In genomic region chr17:16353702-16354174, GRCh38 we compare ENCODE assay signal across 8 cellular contexts. TPM values are rescaled to one million over a fixed set of nuclear protein-coding genes. Genes with fewer than 3 reads are reported as not detected.
DNase-seq lines count a peak whose midpoint lies in the region; ATAC-seq and TF ChIP-seq lines count a peak whose summit lies in the region.

No MANE protein-coding gene starts in this region.

- peak overlapping the region in 3 of 4 donors; percentile 39 to 65 (median 49) for H3K27ac ChIP-seq in gastrocnemius medialis

- intact Hi-C loops in gastrocnemius medialis (cut with DNase I; ENCODE audit: low total_unique reads), result loop anchor here (10.0 kb wide), 1 partner anchor 349 kb away; no protein-coding TSS in a partner anchor

- H3K9me3 Mint-ChIP-seq in T-cell (no peaks in the 10 kb centered on the region), glutamatergic neuron (ENCODE audit: unreplicated experiment) (peaks cover 18% of the 10 kb centered on the region)

- H3K27ac Mint-ChIP-seq in T-cell, result peak overlapping the region; percentile 34 to 79
- peak overlapping the region; percentile 92 for H3K27ac Mint-ChIP-seq in glutamatergic neuron (ENCODE audit: unreplicated experiment)

- H3K4me3 Mint-ChIP-seq in T-cell, result peak overlapping the region; percentile 78 to 83 (median 81)
- H3K4me3 Mint-ChIP-seq in glutamatergic neuron (ENCODE audit: unreplicated experiment), result peak overlapping the region; percentile 87

- peaks cover 11 to 15% of the 10 kb centered on the region in 2 donors for H3K4me1 ChIP-seq in gastrocnemius medialis

- TF ChIP-seq POLR2A in gastrocnemius medialis (IDR thresholded peaks at IDR 0.05), result no peak

- H3K27me3 ChIP-seq in gastrocnemius medialis, result no peaks in the 10 kb centered on the region

- H3K9me3 ChIP-seq in gastrocnemius medialis, result no peaks in the 10 kb centered on the region

- peaks cover 15 to 22% (median 19%) of the 10 kb centered on the region in 3 donors for H3K4me1 Mint-ChIP-seq in T-cell
- H3K4me1 Mint-ChIP-seq in glutamatergic neuron (ENCODE audit: low read depth, unreplicated experiment), result peaks cover 6% of the 10 kb centered on the region

- H3K36me3 Mint-ChIP-seq in T-cell (no peaks in the 10 kb centered on the region), glutamatergic neuron (ENCODE audit: unreplicated experiment) (no peaks in the 10 kb centered on the region)

- POLR2A ChIA-PET in T-cell (lab: Charles Lee), result no interaction called here

- TF ChIP-seq CTCF in glutamatergic neuron (IDR thresholded peaks at IDR 0.05; ENCODE audit: partially characterized antibody, unreplicated experiment) (no peak), gastrocnemius medialis (IDR thresholded peaks at IDR 0.05 in 4 of 5, conservative IDR thresholded peaks at IDR 0.05 in 1 of 5) (no peak)

- peak overlapping the region; percentile 56 to 77 (median 64) for H3K4me3 ChIP-seq in gastrocnemius medialis

- CTCF ChIA-PET in T-cell (lab: Charles Lee), result interaction anchor here (0.6 to 2.5 kb wide), 6 partner anchors 11 to 153 kb away, joined by 3 to 17 read pairs (median 4); partner anchors contain the start of gene UBB (in 1 of the 2)

- peak; percentile 5 for ATAC-seq in GM18511 (IDR thresholded peaks at IDR 0.05; ENCODE audit: unreplicated experiment)
- ATAC-seq in T-cell (replicated peaks in 1 of 4), result peak in 1 of 4 experiments; percentile 1
- no peak for ATAC-seq in gastrocnemius medialis
- no peak for ATAC-seq in GM19324 (IDR thresholded peaks at IDR 0.05; ENCODE audit: low FRiP score, unreplicated experiment)
- no peak for ATAC-seq in GM18861 (IDR thresholded peaks at IDR 0.05; ENCODE audit: unreplicated experiment)
- no peak for ATAC-seq in HG03460 (IDR thresholded peaks at IDR 0.05; ENCODE audit: unreplicated experiment)

- DNase-seq in T-cell (no peak), glutamatergic neuron (no peak), gastrocnemius medialis (no peak), ACHN (no peak)

- no peaks in the 10 kb centered on the region for H3K27me3 Mint-ChIP-seq in T-cell
- peaks cover 17% of the 10 kb centered on the region for H3K27me3 Mint-ChIP-seq in glutamatergic neuron (ENCODE audit: unreplicated experiment)

- no peaks in the 10 kb centered on the region for H3K36me3 ChIP-seq in gastrocnemius medialis

- in situ Hi-C loops in gastrocnemius medialis (cut with MboI; ENCODE audit: low sequenced_read_pairs in 4 of 4) (loop anchor here in 1 of 4 donors (25.0 kb wide), 1 partner anchor 159 kb away; no protein-coding TSS in a partner anchor), ACHN (cut with HindIII; ENCODE audit: low pct_ligation_motif_present, low pct_unique_long_range_greater_than_20kb, low sequenced_read_pairs) (no loop called here)

RNA-seq across cellular contexts. Expression of gene CENPV, which starts 0.5 kb away (rescaled TPM):
- total RNA-seq in T-cell (10 to 100 TPM; 12.7 to 20.0 (median 17.8) TPM), glutamatergic neuron (ENCODE audit: unreplicated experiment) (178 TPM), gastrocnemius medialis (10 to 100 TPM; 18.3 to 39.4 (median 28.5) TPM)

RNA-seq across cellular contexts. Expression of gene UBB, which starts 27.2 kb away (rescaled TPM):
- total RNA-seq in T-cell (100 to 1,000 TPM; 669 to 892 (median 718) TPM), glutamatergic neuron (ENCODE audit: unreplicated experiment) (1,286 TPM), gastrocnemius medialis (1,000 to 10,000 TPM; 1,099 to 1,543 (median 1,420) TPM)
